6 cellular contexts compared by ENCODE assay signal in the genomic region with DNA sequence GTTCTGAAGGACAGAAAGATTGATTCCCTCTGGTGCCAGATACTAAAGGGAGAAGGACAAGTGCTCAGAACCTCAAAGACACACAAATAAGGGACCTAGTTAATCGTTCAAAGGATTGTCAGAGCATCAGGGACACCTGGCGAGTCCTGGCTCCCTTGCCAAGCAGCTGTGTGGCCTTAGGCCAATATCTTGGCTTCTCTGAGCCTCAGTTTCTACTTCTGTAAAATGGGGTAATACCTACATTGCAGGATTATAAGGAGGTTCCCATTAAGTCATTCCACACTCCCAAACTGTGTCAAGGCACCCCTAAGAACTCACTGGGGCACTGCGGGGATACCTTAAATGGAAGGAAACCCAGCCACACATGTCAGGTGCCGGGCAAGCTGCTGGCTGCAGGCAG. TPM values are rescaled to one million over a fixed set of nuclear protein-coding genes. Genes with fewer than 3 reads are reported as not detected.
"Had no signal": no experiment of that assay in that cellular context is flagged by ENCODE, and none has a peak within 500 bp of the region (broad histone marks: within the 10 kb centered on the region; RNA-seq: fewer than 3 reads in every experiment).

No MANE protein-coding gene starts in this region.

- H3K4me3 Mint-ChIP-seq: GM23338, H9 had no signal

- H3K4me2 ChIP-seq: GM23338 had no signal

- H3K9me3 Mint-ChIP-seq: GM23338, H9 had no signal

- H3K36me3 Mint-ChIP-seq: IgD-negative memory B cell had no signal

- H3K27ac Mint-ChIP-seq: GM23338, IgD-negative memory B cell had no signal

- ATAC-seq: GM23338 had no signal

- DNase-seq: H9, HCEC 1CT had no signal

- H3K27me3 Mint-ChIP-seq: IgD-negative memory B cell had no signal

- H3K4me3 ChIP-seq: GM23338 had no signal

RNA-seq across cellular contexts. Expression of gene DRGX, which starts 29.4 kb away (rescaled TPM):
- total RNA-seq: GM23338, H1, H9, HT-29 had no signal
